1 cellular context compared by ENCODE assay signal in genomic region chr1:153649867-153650235, GRCh38.
TF ChIP-seq lines count a peak whose summit lies in the region.

No MANE protein-coding gene starts in this region.

TF ChIP-seq in K562, 482 proteins besides CTCF, POLR2A, EP300 and RAD21:
- TF ChIP-seq ATF6 (CRISPR knock-in tag; IDR thresholded peaks at IDR 0.05) (no peak), ZFP91 (CRISPR knock-in tag; IDR thresholded peaks at IDR 0.05) (0 out of 2 replicates have a peak, but pooled peaks have one; percentile 33), ETS1 (conservative IDR thresholded peaks at IDR 0.05; ENCODE audit: control insufficient read depth, low read depth, low read length) (0 out of 2 replicates have a peak, but pooled peaks have one; percentile 2), SP1 (CRISPR knock-in tag; IDR thresholded peaks at IDR 0.05) (0 out of 2 replicates have a peak, but pooled peaks have one; percentile 38), POLR2G (IDR thresholded peaks at IDR 0.05; ENCODE audit: low read depth, low read length) (peak; percentile 42; the same call in 1 of the 2 replicates), NR2C2 (CRISPR knock-in tag; IDR thresholded peaks at IDR 0.05) (0 out of 2 replicates have a peak, but pooled peaks have one; percentile 43), NR2C2 (tag; IDR thresholded peaks at IDR 0.05) (no peak)
